15 cellular contexts compared by ENCODE assay signal in the genomic region with DNA sequence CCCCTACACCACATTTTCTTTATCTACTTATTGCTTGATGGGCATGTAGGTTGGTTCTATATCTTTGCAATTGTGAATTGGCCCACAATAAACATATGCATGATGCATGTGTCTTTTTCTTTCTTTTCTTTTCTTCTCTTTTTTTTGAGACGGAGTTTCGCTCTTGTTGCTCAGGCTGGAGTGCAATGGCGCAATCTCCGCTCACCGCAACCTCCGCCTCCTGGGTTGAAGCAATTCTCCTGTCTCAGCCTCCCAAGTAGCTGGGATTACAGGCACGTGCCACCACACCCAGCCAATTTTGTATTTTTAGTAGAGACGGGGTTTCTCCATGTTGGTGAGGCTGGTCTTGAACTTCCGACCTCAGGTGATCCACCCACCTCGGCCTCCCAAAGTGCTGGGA. TPM values are rescaled to one million over a fixed set of nuclear protein-coding genes. Genes with fewer than 3 reads are reported as not detected.
"Had no signal": no experiment of that assay in that cellular context is flagged by ENCODE, and none has a peak within 500 bp of the region (broad histone marks: within the 10 kb centered on the region; RNA-seq: fewer than 3 reads in every experiment).

No MANE protein-coding gene starts in this region.

RNA-seq across cellular contexts. Expression of a gene that starts 20.7 kb away (rescaled TPM):
- total RNA-seq: activated B cell treated with CpG ODN at 0.5 μM for 24 hours had no signal

RNA-seq across cellular contexts. Expression of a gene that starts 43.8 kb away (rescaled TPM):
- total RNA-seq: activated B cell treated with CpG ODN at 0.5 μM for 24 hours; activated CD4-positive, alpha-beta memory T cell treated with anti-CD3 and anti-CD28 coated beads for 36 hours; activated CD4-positive, alpha-beta T cell treated with anti-CD3 and anti-CD28 coated beads, Interleukin-2, amount 10 ng/mL, durations not matched to agents 24 days and 14 days; activated CD8-positive, alpha-beta memory T cell treated with anti-CD3 and anti-CD28 coated beads for 36 hours; activated CD8-positive, alpha-beta T cell treated with anti-CD3 and anti-CD28 coated beads for 36 hours; activated naive CD4-positive, alpha-beta T cell treated with anti-CD3 and anti-CD28 coated beads for 36 hours; activated naive CD4-positive, alpha-beta T cell treated with anti-CD3 and anti-CD28 coated beads, Interleukin-2, amount 50 U/mL, for 72 hours; activated naive CD8-positive, alpha-beta T cell treated with anti-CD3 and anti-CD28 coated beads for 36 hours; activated T-cell treated with anti-CD3 and anti-CD28 coated beads, Interleukin-2, amount 50 U/mL, for 72 hours; activated T-helper 1 cell treated with anti-CD3 and anti-CD28 coated beads, Interleukin-12 subunit alpha, Interleukin-12 subunit beta, Interleukin-2, Interleukin-4 antibody, amounts not matched to agents 30 ng/mL and 10 ng/mL and 1 ng/mL, durations not matched to agents 14 hours and 24 hours and 36 hours; activated T-helper 17 cell treated with anti-CD3 and anti-CD28 coated beads, Interleukin-2, amount 50 U/mL, for 72 hours; astrocyte; body of pancreas; cerebellum; T-helper 1 cell treated with Interleukin-12 subunit alpha and Interleukin-12 subunit beta and Interleukin-4 antibody, amounts not matched to agents 30 ng/mL and 1 ng/mL, for 36 hours had no signal
